In genomic region chr4:40227284-40227683, GRCh38 we compare ENCODE assay signal across 2 cellular contexts.
A peak's percentile ranks its signal among the peaks of the same experiment; 100 is the strongest.
TF ChIP-seq lines count a peak whose summit lies in the region.

No MANE protein-coding gene starts in this region.

TF ChIP-seq in IMR-90, 13 proteins besides CTCF, POLR2A, EP300 and RAD21:
- no peak for TF ChIP-seq RCOR1 (IDR thresholded peaks at IDR 0.05; ENCODE audit: insufficient replicate concordance, low read length)
- TF ChIP-seq MAZ (IDR thresholded peaks at IDR 0.05; ENCODE audit: borderline replicate concordance, low read depth, low read length) = no peak
- no peak for TF ChIP-seq FOS (IDR thresholded peaks at IDR 0.05; ENCODE audit: low read depth, low read length)
- TF ChIP-seq MXI1 (IDR thresholded peaks at IDR 0.05; ENCODE audit: borderline replicate concordance, low read depth, low read length) = no peak
- no peak for TF ChIP-seq NFE2L2 (IDR thresholded peaks at IDR 0.05; ENCODE audit: low read depth, low read length)
- TF ChIP-seq MAFK (IDR thresholded peaks at IDR 0.05; ENCODE audit: low read depth, low read length) = peak; percentile 91
- TF ChIP-seq CHD1 (IDR thresholded peaks at IDR 0.05; ENCODE audit: low read depth, low read length) = no peak
TF ChIP-seq in IMR-90: peak in this region for 1.

TF ChIP-seq in GM12878, 131 proteins besides CTCF, POLR2A, EP300 and RAD21 (continues in another document):
- TF ChIP-seq ZNF622 (IDR thresholded peaks at IDR 0.05) = no peak
- TF ChIP-seq MAX (IDR thresholded peaks at IDR 0.05; ENCODE audit: low read depth, low read length) = no peak
- no peak for TF ChIP-seq BCLAF1 (IDR thresholded peaks at IDR 0.05)
- TF ChIP-seq MYB (IDR thresholded peaks at IDR 0.05; ENCODE audit: borderline replicate concordance, low read depth, low read length) = no peak
- peak; percentile 65 for TF ChIP-seq CREB1 (IDR thresholded peaks at IDR 0.05; ENCODE audit: low read depth)
- peak; percentile 27; the same call in 1 of the 2 replicates for TF ChIP-seq SPI1 (IDR thresholded peaks at IDR 0.05; ENCODE audit: borderline replicate concordance, insufficient read depth, low read depth, low read length)
- TF ChIP-seq ZBED1 (IDR thresholded peaks at IDR 0.05; ENCODE audit: borderline replicate concordance) = peak; percentile 92; the same call in 1 of the 2 replicates
- TF ChIP-seq KDM1A (IDR thresholded peaks at IDR 0.05; ENCODE audit: borderline replicate concordance) = no peak
- peak in 1 of 2 experiments; percentile 89; a peak in 2 of 4 replicates for TF ChIP-seq CEBPB (IDR thresholded peaks at IDR 0.05; ENCODE audit: borderline replicate concordance in 1 of 2, low read depth in 2 of 2, low read length in 2 of 2)
- TF ChIP-seq IRF5 (IDR thresholded peaks at IDR 0.05; ENCODE audit: borderline replicate concordance) = no peak
- no peak for TF ChIP-seq SRF (IDR thresholded peaks at IDR 0.05; ENCODE audit: low read depth in 2 of 2, low read length in 2 of 2)
- TF ChIP-seq NRF1 (conservative IDR thresholded peaks at IDR 0.05; ENCODE audit: low read depth, low read length) = no peak
- TF ChIP-seq E2F4 (IDR thresholded peaks at IDR 0.05; ENCODE audit: low read depth, low read length) = no peak
- TF ChIP-seq NR2F1 (conservative IDR thresholded peaks at IDR 0.05) = peak; percentile 78
- TF ChIP-seq ZBTB33 (IDR thresholded peaks at IDR 0.05) = no peak
- TF ChIP-seq IRF3 (IDR thresholded peaks at IDR 0.05) = no peak
- no peak for TF ChIP-seq RAD51 (IDR thresholded peaks at IDR 0.05)
- no peak for TF ChIP-seq NKRF (conservative IDR thresholded peaks at IDR 0.05)
- TF ChIP-seq RCOR1 (conservative IDR thresholded peaks at IDR 0.05; ENCODE audit: low read depth, low read length) = no peak
- TF ChIP-seq ZZZ3 (IDR thresholded peaks at IDR 0.05; ENCODE audit: control insufficient read depth, insufficient read length, low read depth) = no peak
- TF ChIP-seq HSF1 (IDR thresholded peaks at IDR 0.05; ENCODE audit: low read depth, low read length) = no peak
- TF ChIP-seq NFIC (IDR thresholded peaks at IDR 0.05; ENCODE audit: low read depth, low read length) = peak; percentile 97
- TF ChIP-seq RELA (IDR thresholded peaks at IDR 0.05; ENCODE audit: borderline replicate concordance, partially characterized antibody) = peak; percentile 34
- peak; percentile 89 to 93 for TF ChIP-seq IKZF2 (IDR thresholded peaks at IDR 0.05)
- TF ChIP-seq SKIL (IDR thresholded peaks at IDR 0.05; ENCODE audit: low read depth, poor library complexity, severe bottlenecking) = peak; percentile 86
- no peak for TF ChIP-seq NFYA (IDR thresholded peaks at IDR 0.05; ENCODE audit: borderline replicate concordance, low read depth, low read length)
- no peak for TF ChIP-seq SIX5 (IDR thresholded peaks at IDR 0.05; ENCODE audit: low read depth, low read length, severe bottlenecking)
- TF ChIP-seq FOXK2 (IDR thresholded peaks at IDR 0.05) = no peak
- TF ChIP-seq USF1 (IDR thresholded peaks at IDR 0.05; ENCODE audit: borderline replicate concordance, extremely low read length, insufficient read depth, low read depth, low read length) = no peak
- peak; percentile 55; the same call in 1 of the 2 replicates for TF ChIP-seq BACH1 (IDR thresholded peaks at IDR 0.05; ENCODE audit: borderline replicate concordance)
- peak; percentile 88 for TF ChIP-seq TBL1XR1 (IDR thresholded peaks at IDR 0.05; ENCODE audit: low read depth, low read length)
- no peak for TF ChIP-seq ZNF592 (IDR thresholded peaks at IDR 0.05)
